17 cellular contexts compared by ENCODE assay signal in the genomic region with DNA sequence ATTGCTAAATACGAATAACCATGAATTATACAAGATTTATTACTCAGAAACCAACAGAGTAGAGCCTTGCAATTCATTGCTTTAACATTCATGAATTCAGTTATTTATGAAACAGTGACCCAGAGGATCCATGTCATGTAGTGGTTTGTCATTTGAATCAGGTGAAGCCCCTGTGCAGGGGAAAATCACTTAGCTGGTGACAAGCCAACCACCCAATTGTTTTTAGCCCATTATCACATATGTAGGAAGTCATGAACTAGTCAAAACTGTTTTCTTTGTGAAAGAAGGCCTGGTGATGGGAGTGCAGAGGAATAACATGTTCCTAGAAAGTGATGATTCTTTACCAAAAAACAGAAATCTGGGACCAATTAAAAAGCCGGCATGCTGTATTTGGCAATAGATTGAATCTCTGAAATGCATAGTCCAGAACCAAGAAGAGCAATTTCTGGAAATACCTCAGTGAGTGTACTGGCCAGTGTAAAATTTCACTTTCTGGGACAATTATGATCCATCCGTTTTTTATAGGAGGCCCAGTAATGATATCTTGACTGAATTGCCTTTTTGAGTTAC.
DNase-seq lines count a peak whose midpoint lies in the region; ATAC-seq and TF ChIP-seq lines count a peak whose summit lies in the region.
"Had no signal": no experiment of that assay in that cellular context is flagged by ENCODE, and none has a peak within 500 bp of the region (broad histone marks: within the 10 kb centered on the region; RNA-seq: fewer than 3 reads in every experiment).

No MANE protein-coding gene starts in this region.

- ATAC-seq in Panc1: no peak
- ATAC-seq: PC-3 had no signal

- peak; percentile 33 for DNase-seq in GM03348 (ENCODE audit: low spot score)
- no peak for DNase-seq in Panc1 (ENCODE audit: low read depth, low spot score)
- DNase-seq in fibroblast of gingiva (ENCODE audit: low read depth): peak; percentile 81
- DNase-seq in tibial artery: no peak
- no peak for DNase-seq in DMS53 treated with DMSO at 0.1 percent for 48 hours (lab: John Stamatoyannopoulos, UW; ENCODE audit: unreplicated experiment)
- DNase-seq in vagina (ENCODE audit: extremely low spot score in 2 of 2): no peak
- DNase-seq in HT-29 (ENCODE audit: low spot score): no peak
- DNase-seq: CD4-positive, CD25-positive, alpha-beta regulatory T cell; DMS153; EL; NCI-H1436 treated with DMSO at 0.1 percent for 48 hours; NCI-H2029; NCI-H345; NCI-H524 treated with DMSO at 0.1 percent for 48 hours; PC-3; SJCRH30 had no signal

- in situ Hi-C loops in Panc1 (cut with HindIII; ENCODE audit: low pct_unique_long_range_greater_than_20kb, low sequenced_read_pairs): no loop called here

- no peak overlapping the region for H3K4me3 ChIP-seq in Panc1 (ENCODE audit: low read depth in 2 of 2, low read length in 2 of 2)
- no peak overlapping the region for H3K4me3 ChIP-seq in tibial artery
- no peak overlapping the region for H3K4me3 ChIP-seq in vagina
- H3K4me3 ChIP-seq: SJCRH30 had no signal

- BruUV-seq in Panc1 (replicated peaks; lab: Mats Ljungman, UMichigan): no TSS peak

- H3K36me3 ChIP-seq in Panc1 (ENCODE audit: control insufficient read depth, insufficient read depth, low read length) (peaks cover 22% of the 10 kb centered on the region), tibial artery (no peaks in the 10 kb centered on the region), vagina (no peaks in the 10 kb centered on the region)
- H3K36me3 ChIP-seq: SJCRH30 had no signal

- TF ChIP-seq POLR2A in vagina (IDR thresholded peaks at IDR 0.05): no peak

- intact Hi-C loops in Panc1 (cut with micrococcal nuclease; ENCODE audit: unreplicated experiment) (no loop called here), tibial artery (cut with DNase I; ENCODE audit: low total_unique reads) (no loop called here), vagina (cut with DNase I) (no loop called here)

- peaks cover 76% of the 10 kb centered on the region for H3K4me1 ChIP-seq in Panc1 (ENCODE audit: control insufficient read depth, insufficient read depth, low read length)
- H3K4me1 ChIP-seq in tibial artery: peaks cover 0 to 99% (median 48%) of the 10 kb centered on the region in 4 donors
- no peaks in the 10 kb centered on the region for H3K4me1 ChIP-seq in vagina
- H3K4me1 ChIP-seq: SJCRH30 had no signal

- H3K27me3 ChIP-seq in Panc1 (ENCODE audit: control insufficient read depth, insufficient read depth, low read length) (no peaks in the 10 kb centered on the region), tibial artery (no peaks in the 10 kb centered on the region), vagina (no peaks in the 10 kb centered on the region)
- H3K27me3 ChIP-seq: SJCRH30 had no signal

- H3K27ac ChIP-seq in Panc1 (ENCODE audit: low read length): peak overlapping the region; percentile 26; the same call in 1 of the 2 replicates
- peak overlapping the region; percentile 2 to 79 for H3K27ac ChIP-seq in tibial artery
- no peak overlapping the region for H3K27ac ChIP-seq in vagina
- H3K27ac ChIP-seq: RWPE1, SJCRH30 had no signal

- no peak for TF ChIP-seq CTCF in Panc1 (IDR thresholded peaks at IDR 0.05)
- TF ChIP-seq CTCF in tibial artery (IDR thresholded peaks at IDR 0.05): no peak
- TF ChIP-seq CTCF in vagina (IDR thresholded peaks at IDR 0.05): no peak

- POLR2A ChIA-PET in Panc1 (lab: Charles Lee): no interaction called here

- H3K9me3 ChIP-seq in Panc1 (ENCODE audit: control insufficient read depth, insufficient read depth, low read depth, low read length): no peaks in the 10 kb centered on the region
- H3K9me3 ChIP-seq in tibial artery: no peaks in the 10 kb centered on the region
- no peaks in the 10 kb centered on the region for H3K9me3 ChIP-seq in vagina
- H3K9me3 ChIP-seq: SJCRH30 had no signal

- CTCF ChIA-PET in Panc1 (lab: Charles Lee): no interaction called here

Comparison
In these comparisons a context has a peak if more than half of its experiments do, and no peak if none do; other contexts are left out.
1. DNase-seq: peak in GM03348 (single experiment) and fibroblast of gingiva (single experiment); none in Panc1 (single experiment), tibial artery (0 of 2), DMS53 treated with DMSO at 0.1 percent for 48 hours (single experiment), vagina (0 of 2) and HT-29 (single experiment).